ENCODE assay signal across 8 cellular contexts in genomic region chr5:181160144-181160754, GRCh38. TPM values are rescaled to one million over a fixed set of nuclear protein-coding genes. Genes with fewer than 3 reads are reported as not detected.
DNase-seq lines count a peak whose midpoint lies in the region; ATAC-seq and TF ChIP-seq lines count a peak whose summit lies in the region.

No MANE protein-coding gene starts in this region.

- no peaks in the 10 kb centered on the region for H3K36me3 ChIP-seq in BE2C

- peak; percentile 39 for ATAC-seq in GM19438 (IDR thresholded peaks at IDR 0.05; ENCODE audit: low read depth, unreplicated experiment)

- H3K4me1 ChIP-seq in BE2C = peaks cover 10% of the 10 kb centered on the region

- TF ChIP-seq CTCF in BE2C (IDR thresholded peaks at IDR 0.05; ENCODE audit: low read depth, low read length) = no peak

- H3K9me3 Mint-ChIP-seq in activated CD4-positive, alpha-beta T cell treated with anti-CD3 and anti-CD28 coated beads, Interleukin-2, amount 10 ng/mL, durations not matched to agents 24 days and 14 days = peaks cover 3% of the 10 kb centered on the region

- H3K4me1 Mint-ChIP-seq in activated CD4-positive, alpha-beta T cell treated with anti-CD3 and anti-CD28 coated beads, Interleukin-2, amount 10 ng/mL, durations not matched to agents 24 days and 14 days = peaks cover 30% of the 10 kb centered on the region

- H3K27me3 Mint-ChIP-seq in activated CD4-positive, alpha-beta T cell treated with anti-CD3 and anti-CD28 coated beads, Interleukin-2, amount 10 ng/mL, durations not matched to agents 24 days and 14 days = peaks cover 14% of the 10 kb centered on the region

- H3K27me3 ChIP-seq in BE2C = peaks cover 5% of the 10 kb centered on the region

- DNase-seq in BE2C (peak; percentile 73), dedifferentiated amniotic fluid mesenchymal stem cell (ENCODE audit: extremely low spot score) (peak; percentile 45), mesenteric fat pad (ENCODE audit: low spot score) (peak; percentile 89), COR-L47 (lab: John Stamatoyannopoulos, UW) (no peak)
- DNase-seq in Jurkat, Clone E6-1 (ENCODE audit: low read depth, low spot score) = peak; percentile 44
- peak; percentile 91 for DNase-seq in activated CD4-positive, alpha-beta T cell treated with anti-CD3 and anti-CD28 coated beads, Interleukin-2, amount 10 ng/mL, durations not matched to agents 24 days and 14 days
- peak; percentile 64 for DNase-seq in stimulated activated CD8-positive, alpha-beta memory T cell treated with anti-CD3 and anti-CD28 coated beads, Interleukin-4, amount 100 ng/mL, for 24 hours (ENCODE audit: low read depth)

- H3K27ac Mint-ChIP-seq in activated CD4-positive, alpha-beta T cell treated with anti-CD3 and anti-CD28 coated beads, Interleukin-2, amount 10 ng/mL, durations not matched to agents 24 days and 14 days = peak overlapping the region; percentile 90

- H3K36me3 Mint-ChIP-seq in activated CD4-positive, alpha-beta T cell treated with anti-CD3 and anti-CD28 coated beads, Interleukin-2, amount 10 ng/mL, durations not matched to agents 24 days and 14 days (ENCODE audit: low read depth) = no peaks in the 10 kb centered on the region

- H3K9me3 ChIP-seq in BE2C = peaks cover 3% of the 10 kb centered on the region; the same call in 1 of the 2 replicates

- peak overlapping the region; percentile 78 for H3K4me3 Mint-ChIP-seq in activated CD4-positive, alpha-beta T cell treated with anti-CD3 and anti-CD28 coated beads, Interleukin-2, amount 10 ng/mL, durations not matched to agents 24 days and 14 days

- intact Hi-C loops in activated CD4-positive, alpha-beta T cell treated with anti-CD3 and anti-CD28 coated beads, Interleukin-2, amount 10 ng/mL, durations not matched to agents 24 days and 14 days (cut with micrococcal nuclease) = loop anchor here (2.0 to 10.0 kb wide), 5 partner anchors 31 to 357 kb away; partner anchors contain the start of genes MGAT1, TRIM41 and TRIM52

- H3K4me3 ChIP-seq in BE2C (ENCODE audit: low read depth, low read length) = peak overlapping the region; percentile 46
- H3K4me3 ChIP-seq in Jurkat, Clone E6-1 (ENCODE audit: low read length) = peak overlapping the region; percentile 37

RNA-seq across cellular contexts. Expression of gene OR2V2, which starts 12.9 kb away (rescaled TPM):
- polyA plus RNA-seq in BE2C (2012; ENCODE audit: insufficient read depth, insufficient read length, low read depth) = not detected
- not detected for polyA plus RNA-seq in Jurkat, Clone E6-1 (2012; ENCODE audit: insufficient read depth, insufficient read length)
- not detected in 2 replicates for total RNA-seq in activated CD4-positive, alpha-beta T cell treated with anti-CD3 and anti-CD28 coated beads, Interleukin-2, amount 10 ng/mL, durations not matched to agents 24 days and 14 days
- not detected for total RNA-seq in mesenteric fat pad

RNA-seq across cellular contexts. Expression of gene OR2V1, which starts 29.3 kb away (rescaled TPM):
- not detected for polyA plus RNA-seq in BE2C (2012; ENCODE audit: insufficient read depth, insufficient read length, low read depth)
- not detected for polyA plus RNA-seq in Jurkat, Clone E6-1 (2012; ENCODE audit: insufficient read depth, insufficient read length)
- total RNA-seq in activated CD4-positive, alpha-beta T cell treated with anti-CD3 and anti-CD28 coated beads, Interleukin-2, amount 10 ng/mL, durations not matched to agents 24 days and 14 days = not detected in 2 replicates
- total RNA-seq in mesenteric fat pad = not detected

RNA-seq across cellular contexts. Expression of gene TRIM7, which starts 44.7 kb away (rescaled TPM):
- 3.2 TPM for polyA plus RNA-seq in BE2C (2012; ENCODE audit: insufficient read depth, insufficient read length, low read depth)
- polyA plus RNA-seq in Jurkat, Clone E6-1 (2012; ENCODE audit: insufficient read depth, insufficient read length) = not detected
- 2.7 TPM in 2 replicates for total RNA-seq in activated CD4-positive, alpha-beta T cell treated with anti-CD3 and anti-CD28 coated beads, Interleukin-2, amount 10 ng/mL, durations not matched to agents 24 days and 14 days
- 3.0 TPM for total RNA-seq in mesenteric fat pad
